Comparison of ENCODE assay signal across 21 cellular contexts in the genomic region with DNA sequence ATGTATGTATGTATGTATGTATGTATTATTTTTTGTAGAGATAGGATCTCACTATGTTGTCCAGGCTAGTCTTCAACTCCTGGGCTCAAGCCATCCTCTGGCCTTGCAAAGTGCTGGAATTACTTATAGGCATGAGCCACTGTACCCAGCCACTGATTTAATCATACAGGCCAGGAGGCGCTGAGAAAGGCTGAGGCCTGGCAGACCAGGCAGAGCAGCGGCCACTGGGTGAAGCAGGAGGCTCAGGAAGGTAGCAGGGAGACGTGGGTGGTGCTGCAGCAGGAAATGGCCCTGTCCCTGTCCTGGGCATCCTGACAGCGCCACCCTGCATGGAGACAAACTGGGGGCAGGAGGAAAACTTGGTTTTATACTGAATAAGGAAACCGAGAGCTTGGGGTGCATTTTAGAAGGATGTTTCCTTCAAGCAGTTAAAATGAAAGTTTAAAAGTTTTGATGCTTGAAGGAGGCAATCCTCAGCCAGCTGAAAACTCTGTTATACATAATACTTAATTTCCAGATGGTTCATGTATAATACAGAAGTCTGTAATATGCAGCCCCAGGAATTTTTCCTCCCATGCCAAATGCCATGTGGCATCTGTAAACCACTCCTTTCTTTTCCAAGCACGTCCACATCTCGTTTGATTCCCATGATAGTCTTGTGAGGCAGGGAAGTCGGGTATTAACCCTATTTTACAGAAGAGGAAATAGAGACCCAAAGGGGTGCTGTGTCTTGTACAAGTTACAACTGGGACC.
DNase-seq lines count a peak whose midpoint lies in the region; ATAC-seq, FAIRE-seq and TF ChIP-seq lines count a peak whose summit lies in the region.
"Had no signal": no experiment of that assay in that cellular context is flagged by ENCODE, and none has a peak within 500 bp of the region (broad histone marks: within the 10 kb centered on the region; RNA-seq: fewer than 3 reads in every experiment).

No MANE protein-coding gene starts in this region.

- TF ChIP-seq CTCF in HFFc6 (IDR thresholded peaks at IDR 0.05) (peak; percentile 46; the same call in 1 of the 2 replicates), brain (conservative IDR thresholded peaks at IDR 0.05) (no peak), nephron progenitor cell (IDR thresholded peaks at IDR 0.05) (no peak), brain microvascular endothelial cell (IDR thresholded peaks at IDR 0.05; ENCODE audit: low read depth, low read length, missing control alignments) (no peak)

- H3K4me1 Mint-ChIP-seq in HFFc6 (ENCODE audit: low read depth) (no peaks in the 10 kb centered on the region; the same call in 1 of the 2 replicates), brain (peaks cover 49% of the 10 kb centered on the region), nephron progenitor cell (peaks cover 13% of the 10 kb centered on the region)

- no peak for FAIRE-seq in GM19239 (lab: Jason Lieb, UNC)
- FAIRE-seq: pancreas had no signal

- in situ Hi-C loops in brain microvascular endothelial cell (cut with HindIII; ENCODE audit: low pct_ligation_motif_present, low sequenced_read_pairs), result no loop called here

- H3K9me3 Mint-ChIP-seq in HFFc6 (no peaks in the 10 kb centered on the region), brain (peaks cover 0 to 10% (median 5%) of the 10 kb centered on the region in 5 experiments), nephron progenitor cell (no peaks in the 10 kb centered on the region)

- H3K27me3 Mint-ChIP-seq in HFFc6 (ENCODE audit: insufficient read depth) (peaks cover 21% of the 10 kb centered on the region), brain (peaks cover 13% of the 10 kb centered on the region), nephron progenitor cell (ENCODE audit: low read depth, poor library complexity) (peaks cover 20% of the 10 kb centered on the region)

- no peaks in the 10 kb centered on the region for H3K36me3 Mint-ChIP-seq in HFFc6 (ENCODE audit: low read depth)
- peaks cover 4% of the 10 kb centered on the region for H3K36me3 Mint-ChIP-seq in brain
- no peaks in the 10 kb centered on the region for H3K36me3 Mint-ChIP-seq in nephron progenitor cell (ENCODE audit: low read depth)

- H3K36me3 ChIP-seq in brain microvascular endothelial cell (replicated peaks), result no peaks in the 10 kb centered on the region
- H3K36me3 ChIP-seq: BLaER1 treated with 17β-estradiol and CSF1 and Interleukin-3, amounts not matched to agents 10 nM and 100 nM; esophagus muscularis mucosa; left ventricle myocardium inferior; pancreas; SJSA1; stomach had no signal

- no peak for ATAC-seq in HG02970 (IDR thresholded peaks at IDR 0.05; ENCODE audit: low FRiP score, unreplicated experiment)
- ATAC-seq: Panc1 had no signal

- H3K27me3 ChIP-seq in brain microvascular endothelial cell (replicated peaks), result no peaks in the 10 kb centered on the region
- H3K27me3 ChIP-seq: pancreas, SJSA1 had no signal

- H3K27ac Mint-ChIP-seq in HFFc6 (no peak overlapping the region), brain (peak overlapping the region; percentile 46 to 91 (median 80)), nephron progenitor cell (peak overlapping the region; percentile 58)

- H3K4me3 Mint-ChIP-seq in HFFc6 (no peak overlapping the region), brain (peak overlapping the region in 2 of 5 experiments; percentile 43 to 49), nephron progenitor cell (no peak overlapping the region)

- peak; percentile 10 for DNase-seq in Daoy (ENCODE audit: low read depth)
- DNase-seq in HFFc6, result peak; percentile 47
- DNase-seq in nephron progenitor cell, result no peak
- no peak for DNase-seq in GM19239 (ENCODE audit: insufficient read length, low spot score)
- DNase-seq in brain microvascular endothelial cell, result no peak
- DNase-seq: activated CD4-positive, alpha-beta T cell treated with anti-CD3 and anti-CD28 coated beads for 4 hours; activated effector memory CD4-positive, alpha-beta T cell treated with Interleukin-2 at 50 U/mL for 16 hours; glutamatergic neuron; Kasumi-1; left ventricle myocardium inferior; NCI-H1105 treated with DMSO at 0.1 percent for 48 hours; NCI-H526 treated with DMSO at 0.1 percent for 48 hours; pancreas; stimulated activated CD4-positive, alpha-beta T cell treated with anti-CD3 and anti-CD28 coated beads, Interleukin-2, amount 100 ng/mL, for 24 hours; stomach had no signal

- H3K27ac ChIP-seq in brain microvascular endothelial cell, result no peak overlapping the region
- H3K27ac ChIP-seq: BLaER1 treated with 17β-estradiol and CSF1 and Interleukin-3, amounts not matched to agents 10 nM and 100 nM; esophagus muscularis mucosa; left ventricle myocardium inferior; pancreas; SJSA1; stomach had no signal

- H3K4me3 ChIP-seq in brain microvascular endothelial cell (ENCODE audit: low read depth, low read length), result no peak overlapping the region
- H3K4me3 ChIP-seq: BLaER1 treated with 17β-estradiol and CSF1 and Interleukin-3, amounts not matched to agents 10 nM and 100 nM; esophagus muscularis mucosa; left ventricle myocardium inferior; pancreas; SJSA1; stomach had no signal

Comparison
In these comparisons a context has a peak if more than half of its experiments do, and no peak if none do; other contexts are left out.
1. DNase-seq: peak in Daoy (single experiment) and HFFc6 (single experiment); none in nephron progenitor cell (single experiment), GM19239 (single experiment) and brain microvascular endothelial cell (single experiment).